ENCODE assay signal across 23 cellular contexts in the genomic region with DNA sequence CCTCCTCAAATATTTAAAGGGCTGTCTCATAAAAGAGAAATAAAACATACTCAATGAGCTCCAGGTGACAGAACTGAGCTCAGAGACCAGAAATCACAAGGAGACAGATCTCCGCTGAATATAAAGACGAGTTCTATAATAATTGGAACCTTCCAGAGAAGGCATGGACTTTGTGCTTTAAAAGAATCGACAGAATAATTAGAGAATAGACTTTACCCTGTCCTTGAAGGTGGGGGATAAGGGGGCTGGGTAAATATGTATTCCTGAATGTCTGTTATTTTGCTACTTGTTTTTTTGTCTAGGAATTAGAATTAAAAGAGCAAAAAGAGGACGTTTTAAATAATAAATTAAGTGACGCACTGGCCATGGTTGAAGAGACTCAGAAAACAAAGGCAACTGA. TPM values are rescaled to one million over a fixed set of nuclear protein-coding genes. Genes with fewer than 3 reads are reported as not detected.
DNase-seq lines count a peak whose midpoint lies in the region; ATAC-seq, FAIRE-seq and TF ChIP-seq lines count a peak whose summit lies in the region.
"Had no signal": no experiment of that assay in that cellular context is flagged by ENCODE, and none has a peak within 500 bp of the region (broad histone marks: within the 10 kb centered on the region; RNA-seq: fewer than 3 reads in every experiment).

No MANE protein-coding gene starts in this region.

- TF ChIP-seq POLR2A in HepG2 (IDR thresholded peaks at IDR 0.05; ENCODE audit: insufficient read depth in 1 of 2, low read depth in 2 of 2, low read length in 2 of 2) (no peak), right lobe of liver (IDR thresholded peaks at IDR 0.05) (no peak), testis (IDR thresholded peaks at IDR 0.05) (no peak)

- TF ChIP-seq EP300 in HepG2 (IDR thresholded peaks at IDR 0.05; ENCODE audit: low read depth in 2 of 2, low read length in 2 of 2), result peak in 1 of 2 experiments; percentile 57; a peak in 1 of 4 replicates
- TF ChIP-seq EP300 in HepG2 (CRISPR knock-in tag; IDR thresholded peaks at IDR 0.05; ENCODE audit: borderline replicate concordance), result no peak

- H3K4me1 Mint-ChIP-seq in central memory CD8-positive, alpha-beta T cell, result peaks cover 22% of the 10 kb centered on the region
- peaks cover 26% of the 10 kb centered on the region for H3K4me1 Mint-ChIP-seq in activated naive CD8-positive, alpha-beta T cell treated with anti-CD3 and anti-CD28 coated beads, Interleukin-2, amount 50 U/mL, for 24 hours
- H3K4me1 Mint-ChIP-seq: B cell had no signal

- no peak overlapping the region for H3K4me3 ChIP-seq in HepG2 (replicated peaks in 1 of 3; ENCODE audit: insufficient read depth in 1 of 3, low read depth in 2 of 3, low read length in 3 of 3)
- no peak overlapping the region for H3K4me3 ChIP-seq in right lobe of liver
- no peak overlapping the region for H3K4me3 ChIP-seq in PC-9
- no peak overlapping the region for H3K4me3 ChIP-seq in testis
- H3K4me3 ChIP-seq: GM12878 had no signal

- peaks cover 74% of the 10 kb centered on the region for H3K4me1 ChIP-seq in HepG2 (ENCODE audit: insufficient read depth, low read length)
- H3K4me1 ChIP-seq in right lobe of liver, result no peaks in the 10 kb centered on the region
- H3K4me1 ChIP-seq in PC-9 (replicated peaks; ENCODE audit: insufficient read depth), result peaks cover 47% of the 10 kb centered on the region
- peaks cover 12% of the 10 kb centered on the region for H3K4me1 ChIP-seq in testis

- H3K27me3 ChIP-seq in HepG2 (ENCODE audit: control insufficient read depth in 1 of 2, insufficient read depth in 2 of 2, low read length in 2 of 2) (no peaks in the 10 kb centered on the region), right lobe of liver (no peaks in the 10 kb centered on the region), PC-9 (ENCODE audit: insufficient read depth, low read depth) (no peaks in the 10 kb centered on the region), testis (no peaks in the 10 kb centered on the region)

- peak overlapping the region; percentile 79 for H3K27ac Mint-ChIP-seq in central memory CD8-positive, alpha-beta T cell (ENCODE audit: low read depth)
- H3K27ac Mint-ChIP-seq in activated naive CD8-positive, alpha-beta T cell treated with anti-CD3 and anti-CD28 coated beads, Interleukin-2, amount 50 U/mL, for 24 hours, result no peak overlapping the region
- H3K27ac Mint-ChIP-seq: B cell; CD8-positive, alpha-beta memory T cell; IgD-negative memory B cell had no signal

- CTCF ChIA-PET in HepG2 (lab: Yijun Ruan, JAX; ENCODE audit: low intra/inter-chr PET ratio, low total read pairs) (no interaction called here), PC-9 (lab: Charles Lee) (no interaction called here)

- no peak overlapping the region for H3K4me3 Mint-ChIP-seq in central memory CD8-positive, alpha-beta T cell
- H3K4me3 Mint-ChIP-seq in activated naive CD8-positive, alpha-beta T cell treated with anti-CD3 and anti-CD28 coated beads, Interleukin-2, amount 50 U/mL, for 24 hours, result no peak overlapping the region
- H3K4me3 Mint-ChIP-seq: B cell; CD4-positive, CD25-positive, alpha-beta regulatory T cell; CD8-positive, alpha-beta memory T cell; H9; IgD-negative memory B cell had no signal

- FAIRE-seq in HepG2 (lab: Jason Lieb, UNC), result no peak
- FAIRE-seq: GM12878, H1 had no signal

- H3K4me2 ChIP-seq in HepG2 (ENCODE audit: low read depth, low read length) (peak overlapping the region; percentile 10; the same call in 1 of the 2 replicates), PC-9 (no peak overlapping the region)

- no peaks in the 10 kb centered on the region for H3K9me3 Mint-ChIP-seq in central memory CD8-positive, alpha-beta T cell
- no peaks in the 10 kb centered on the region for H3K9me3 Mint-ChIP-seq in activated naive CD8-positive, alpha-beta T cell treated with anti-CD3 and anti-CD28 coated beads, Interleukin-2, amount 50 U/mL, for 24 hours
- H3K9me3 Mint-ChIP-seq: CD4-positive, CD25-positive, alpha-beta regulatory T cell; CD8-positive, alpha-beta memory T cell; H9; IgD-negative memory B cell had no signal

- H3K36me3 Mint-ChIP-seq in central memory CD8-positive, alpha-beta T cell (ENCODE audit: insufficient read depth), result no peaks in the 10 kb centered on the region
- H3K36me3 Mint-ChIP-seq in activated naive CD8-positive, alpha-beta T cell treated with anti-CD3 and anti-CD28 coated beads, Interleukin-2, amount 50 U/mL, for 24 hours (ENCODE audit: low read depth), result no peaks in the 10 kb centered on the region
- H3K36me3 Mint-ChIP-seq: CD4-positive, CD25-positive, alpha-beta regulatory T cell; CD8-positive, alpha-beta memory T cell had no signal

- POLR2A ChIA-PET in HepG2 (lab: Yijun Ruan, JAX), result no interaction called here
- POLR2A ChIA-PET in PC-9 (lab: Charles Lee; ENCODE audit: unreplicated experiment), result no interaction called here

- H2AFZ ChIP-seq in HepG2 (ENCODE audit: low read length), result no peak overlapping the region
- no peak overlapping the region for H2AFZ ChIP-seq in PC-9

- H3K36me3 ChIP-seq in HepG2 (replicated peaks in 1 of 2; ENCODE audit: control insufficient read depth in 1 of 2, insufficient read depth in 2 of 2, low read length in 2 of 2), result no peaks in the 10 kb centered on the region
- no peaks in the 10 kb centered on the region for H3K36me3 ChIP-seq in right lobe of liver
- H3K36me3 ChIP-seq in PC-9 (ENCODE audit: low read depth), result no peaks in the 10 kb centered on the region
- H3K36me3 ChIP-seq in testis (ENCODE audit: low read depth, missing control alignments), result no peaks in the 10 kb centered on the region

- intact Hi-C loops in HepG2 (cut with micrococcal nuclease; ENCODE audit: unreplicated experiment), result no loop called here
- intact Hi-C loops in right lobe of liver (cut with DNase I), result no loop called here
- intact Hi-C loops in PC-9 (cut with micrococcal nuclease; ENCODE audit: unreplicated experiment), result loop anchor here (2.0 to 10.0 kb wide), 4 partner anchors 35 to 167 kb away; partner anchors contain the start of genes CASP9 and DNAJC16
- intact Hi-C loops in testis (cut with DNase I; ENCODE audit: low total_unique reads), result no loop called here

- H3K9ac ChIP-seq in HepG2 (ENCODE audit: insufficient read depth, low read depth, low read length), result no peak overlapping the region

- in situ Hi-C loops in HepG2 (cut with HindIII; ENCODE audit: extremely low pct_ligation_motif_present, low pct_unique_long_range_greater_than_20kb), result no loop called here

- H3K27me3 Mint-ChIP-seq in central memory CD8-positive, alpha-beta T cell, result no peaks in the 10 kb centered on the region
- peaks cover 9% of the 10 kb centered on the region for H3K27me3 Mint-ChIP-seq in activated naive CD8-positive, alpha-beta T cell treated with anti-CD3 and anti-CD28 coated beads, Interleukin-2, amount 50 U/mL, for 24 hours
- H3K27me3 Mint-ChIP-seq: CD8-positive, alpha-beta memory T cell had no signal

- no peak for TF ChIP-seq CTCF in HepG2 (CRISPR knock-in tag; IDR thresholded peaks at IDR 0.05)
- TF ChIP-seq CTCF in right lobe of liver (IDR thresholded peaks at IDR 0.05), result no peak
- no peak for TF ChIP-seq CTCF in PC-9 (conservative IDR thresholded peaks at IDR 0.05)
- TF ChIP-seq CTCF in testis (IDR thresholded peaks at IDR 0.05), result no peak

- no peak for TF ChIP-seq RAD21 in HepG2 (CRISPR knock-in tag; IDR thresholded peaks at IDR 0.05)

- H3K79me2 ChIP-seq in HepG2 (ENCODE audit: insufficient read depth, low read length), result no peaks in the 10 kb centered on the region
- H3K79me2 ChIP-seq in PC-9 (ENCODE audit: low read depth), result no peaks in the 10 kb centered on the region

- WGBS in HepG2 (ENCODE audit: low lambda C conversion rate), result 49% methylated on average over 5 of the region's 5 CpGs
- WGBS in right lobe of liver (ENCODE audit: insufficient coverage, low coverage, low lambda C conversion rate, missing lambda C conversion rate), result 57% methylated on average over 5 of the region's 5 CpGs
- WGBS in testis, 2 donors, result 80 to 85% methylated on average over 5 of the region's 5 CpGs

- H3F3A ChIP-seq in PC-9 (ENCODE audit: insufficient read depth, low read depth), result peaks cover 35% of the 10 kb centered on the region

- ATAC-seq in HepG2, result no peak
- ATAC-seq in right lobe of liver, result no peak
- no peak for ATAC-seq in central memory CD8-positive, alpha-beta T cell (replicated peaks; ENCODE audit: extremely low read depth, poor library complexity, severe bottlenecking)
- no peak for ATAC-seq in activated naive CD8-positive, alpha-beta T cell treated with anti-CD3 and anti-CD28 coated beads, Interleukin-2, amount 50 U/mL, for 24 hours
- ATAC-seq: GM12878 had no signal

- no peak for DNase-seq in HepG2 (ENCODE audit: low spot score)
- DNase-seq in right lobe of liver, result no peak
- DNase-seq in PC-9, result no peak
- DNase-seq in central memory CD8-positive, alpha-beta T cell (ENCODE audit: low spot score in 2 of 2), result no peak
- no peak for DNase-seq in testis
- no peak for DNase-seq in NCI-H226
- no peak for DNase-seq in activated naive CD8-positive, alpha-beta T cell treated with anti-CD3 and anti-CD28 coated beads, Interleukin-2, amount 50 U/mL, for 24 hours
- DNase-seq in activated effector memory CD4-positive, alpha-beta T cell treated with Interleukin-2 at 50 U/mL for 16 hours, result no peak
- DNase-seq: C1 segment of cervical spinal cord; CD4-positive, CD25-positive, alpha-beta regulatory T cell; CD8-positive, alpha-beta memory T cell; COR-L47; DMS 273 treated with DMSO at 0.1 percent for 48 hours; DMS53; DND-41; EL; H9 had no signal

- H3K27ac ChIP-seq in HepG2 (ENCODE audit: extremely low read length, insufficient read depth, low read length) (peak overlapping the region; percentile 18), right lobe of liver (no peak overlapping the region), PC-9 (peak overlapping the region; percentile 95), testis (peak overlapping the region; percentile 10 to 59)
- H3K27ac ChIP-seq: 22Rv1, HL-60 had no signal

- no peaks in the 10 kb centered on the region for H3K9me2 ChIP-seq in PC-9 (ENCODE audit: insufficient read depth)

- H4K20me1 ChIP-seq in HepG2 (ENCODE audit: insufficient read depth, low read length) (no peaks in the 10 kb centered on the region), PC-9 (ENCODE audit: insufficient read depth) (no peaks in the 10 kb centered on the region)

- H3K9me3 ChIP-seq in HepG2 (ENCODE audit: low read length) (no peaks in the 10 kb centered on the region), right lobe of liver (no peaks in the 10 kb centered on the region), PC-9 (ENCODE audit: insufficient read depth, low read depth) (no peaks in the 10 kb centered on the region), testis (no peaks in the 10 kb centered on the region)

- BruUV-seq in HepG2 (replicated peaks; lab: Mats Ljungman, UMichigan), result no TSS peak
- no TSS peak for BruUV-seq in PC-9 (replicated peaks; lab: Mats Ljungman, UMichigan)

RNA-seq across cellular contexts. Expression of gene EFHD2, which starts 51.9 kb away (rescaled TPM):
- total RNA-seq in HepG2 (2016; rRNA removed; fragmentation: Illumina TruSeq; extraction: Trizol), result 9.9 and 12.7 TPM in 2 replicates
- 3.5 and 3.8 TPM in 2 replicates for total RNA-seq in HepG2 (2016; cell fraction: cytosol; rRNA removed; fragmentation: Illumina TruSeq; extraction: Trizol; ENCODE audit: low read depth)
- 10.0 and 12.8 TPM in 2 replicates for total RNA-seq in HepG2 (2016; cell fraction: insoluble cytoplasmic fraction; rRNA removed; fragmentation: Illumina TruSeq; extraction: Trizol)
- total RNA-seq in HepG2 (2016; cell fraction: membrane; rRNA removed; fragmentation: Illumina TruSeq; extraction: Trizol), result 10.3 and 10.6 TPM in 2 replicates
- total RNA-seq in HepG2 (2016; cell fraction: nucleus; rRNA removed; fragmentation: Illumina TruSeq; extraction: Trizol), result 5.1 and 5.7 TPM in 2 replicates
- 9.4 and 10.9 TPM in 2 replicates for polyA plus RNA-seq in HepG2 (2011; rRNA removed)
- 9.0 and 11.9 TPM in 2 replicates for polyA plus RNA-seq in HepG2 (2011; cell fraction: cytosol; rRNA removed)
- 16.4 and 20.1 TPM in 2 replicates for polyA plus RNA-seq in HepG2 (2011; cell fraction: nucleus; rRNA removed)
- polyA plus RNA-seq in HepG2 (2012), result 13.1 and 13.3 TPM in 2 replicates
- polyA plus RNA-seq in HepG2 (2016; cell fraction: cytosol; fragmentation: Illumina TruSeq; extraction: Trizol; ENCODE audit: low read depth), result 5.6 and 6.2 TPM in 2 replicates
- 16.6 and 21.1 TPM in 2 replicates for polyA plus RNA-seq in HepG2 (2016; cell fraction: insoluble cytoplasmic fraction; fragmentation: Illumina TruSeq; extraction: Trizol; ENCODE audit: low read depth)
- polyA plus RNA-seq in HepG2 (2016; cell fraction: membrane; fragmentation: Illumina TruSeq; extraction: Trizol; ENCODE audit: low read depth), result 11.7 and 12.3 TPM in 2 replicates
- polyA plus RNA-seq in HepG2 (2016; cell fraction: nucleus; fragmentation: Illumina TruSeq; extraction: Trizol; ENCODE audit: insufficient read depth, low read depth), result 13.8 and 16.7 TPM in 2 replicates
- polyA minus RNA-seq in HepG2 (2011; rRNA and poly(A)+ RNA removed; ENCODE audit: low replicate concordance), result 7.2 and 33.1 TPM in 2 replicates
- polyA minus RNA-seq in HepG2 (2011; cell fraction: cytosol; rRNA and poly(A)+ RNA removed), result 5.6 and 6.2 TPM in 2 replicates
- 2.6 and 3.4 TPM in 2 replicates for polyA minus RNA-seq in HepG2 (2011; cell fraction: nucleus; rRNA and poly(A)+ RNA removed)
- total RNA-seq in right lobe of liver, result 10 to 100 TPM in 5 of 6 experiments, 1 to 10 TPM in 1; 9.9 to 19.4 (median 15.6) TPM
- total RNA-seq in PC-9 (2021), result 129 and 160 TPM in 2 replicates
- 100 to 1,000 TPM; 308 to 384 TPM for total RNA-seq in testis
- polyA plus RNA-seq in testis (ENCODE audit: insufficient read depth, low read depth, low replicate concordance), result 146 TPM

Comparison
In these comparisons a context has a peak if more than half of its experiments do, and no peak if none do; other contexts are left out.
1. H3K27ac ChIP-seq: peak in HepG2 (single experiment), PC-9 (single experiment) and testis (2 of 2); none in right lobe of liver (0 of 3).